4 cellular contexts compared by ENCODE assay signal in the genomic region with DNA sequence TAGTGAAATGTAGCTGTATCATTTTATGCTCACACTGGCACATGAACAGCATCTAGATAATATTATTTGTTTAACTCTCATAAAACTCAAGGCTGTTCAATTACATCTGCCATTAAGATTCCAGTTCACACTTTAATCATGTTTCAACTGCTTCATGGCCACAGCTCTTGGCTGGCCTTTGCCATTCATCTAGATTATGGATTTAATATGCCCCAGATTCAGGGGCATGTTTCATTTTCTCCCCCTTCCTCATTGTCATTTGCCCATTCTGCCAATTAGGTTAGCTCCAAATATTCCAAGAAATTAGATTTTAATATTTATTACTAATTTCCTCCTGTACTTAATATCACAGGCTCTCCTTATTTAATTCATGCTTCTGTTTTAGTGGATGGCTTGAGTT.
"Had no signal": no experiment of that assay in that cellular context is flagged by ENCODE, and none has a peak within 500 bp of the region (broad histone marks: within the 10 kb centered on the region; RNA-seq: fewer than 3 reads in every experiment).

No MANE protein-coding gene starts in this region.

- DNase-seq: IMR-90 had no signal

- ATAC-seq: HepG2, K562 had no signal

- H3K27ac ChIP-seq: HL-60 had no signal

- H3K4me3 ChIP-seq: K562 had no signal
